Comparison of ENCODE assay signal across 22 cellular contexts in genomic region chr9:95756101-95756500, GRCh38.
DNase-seq lines count a peak whose midpoint lies in the region; ATAC-seq, FAIRE-seq and TF ChIP-seq lines count a peak whose summit lies in the region.
"Had no signal": no experiment of that assay in that cellular context is flagged by ENCODE, and none has a peak within 500 bp of the region (broad histone marks: within the 10 kb centered on the region; RNA-seq: fewer than 3 reads in every experiment).

No MANE protein-coding gene starts in this region.

- no peak for TF ChIP-seq RAD21 in H1 (IDR thresholded peaks at IDR 0.05 in 1 of 2, conservative IDR thresholded peaks at IDR 0.05 in 1 of 2; ENCODE audit: low read depth in 2 of 2, low read length in 2 of 2)

- intact Hi-C loops in right cardiac atrium (cut with DNase I) = loop anchor here in 1 of 4 donors (5.0 kb wide), 1 partner anchor 36 kb away; no protein-coding TSS in a partner anchor

- no peak overlapping the region for H3K4me3 ChIP-seq in right cardiac atrium (ENCODE audit: low read length)
- no peak overlapping the region for H3K4me3 ChIP-seq in right atrium auricular region
- H3K4me3 ChIP-seq in H1 (ENCODE audit: extremely low read depth in 1 of 4, insufficient read depth in 2 of 4, low read depth in 3 of 4, low read length in 4 of 4) = no peak overlapping the region
- H3K4me3 ChIP-seq in trophoblast cell (ENCODE audit: low read depth, low read length) = no peak overlapping the region
- H3K4me3 ChIP-seq: SJSA1 had no signal

- H2BK120ac ChIP-seq in H1 (replicated peaks; ENCODE audit: low read depth, low read length) (no peak overlapping the region), trophoblast cell (ENCODE audit: insufficient read depth, low read length, poor library complexity) (no peak overlapping the region)

- TF ChIP-seq CTCF in right atrium auricular region (IDR thresholded peaks at IDR 0.05) = no peak
- TF ChIP-seq CTCF in H1 (IDR thresholded peaks at IDR 0.05; ENCODE audit: control extremely low read depth in 1 of 3, insufficient read depth in 1 of 3, low read depth in 1 of 3, low read length in 3 of 3) = no peak

- H3K27me3 ChIP-seq in right cardiac atrium (ENCODE audit: control insufficient read depth, insufficient read depth) = no peaks in the 10 kb centered on the region
- no peaks in the 10 kb centered on the region for H3K27me3 ChIP-seq in right atrium auricular region
- H3K27me3 ChIP-seq in H1 (replicated peaks in 1 of 4; ENCODE audit: control insufficient read depth in 3 of 4, extremely low read depth in 1 of 4, insufficient read depth in 3 of 4, low read length in 3 of 4) = peaks cover 0 to 31% (median 19%) of the 10 kb centered on the region in 4 experiments; a peak in 5 of 7 replicates
- H3K27me3 ChIP-seq in trophoblast cell (ENCODE audit: insufficient read depth, low read length) = peaks cover 5% of the 10 kb centered on the region
- H3K27me3 ChIP-seq: BE2C, SJSA1 had no signal

- H3K23me2 ChIP-seq in H1 (ENCODE audit: low read depth, low read length) = no peaks in the 10 kb centered on the region; the same call in 1 of the 2 replicates

- peak; percentile 19 for FAIRE-seq in H1 (lab: Jason Lieb, UNC)
- FAIRE-seq: A204.1 had no signal

- H3K4me2 ChIP-seq in H1 (ENCODE audit: insufficient read depth in 1 of 2, low read depth in 2 of 2, low read length in 2 of 2) = 0 out of 4 replicates have a peak overlapping the region, but pooled peaks of 1 of the 2 experiments have one; percentile 46
- H3K4me2 ChIP-seq in trophoblast cell (ENCODE audit: low read length) = no peak overlapping the region

- H3K23ac ChIP-seq in H1 (ENCODE audit: insufficient read length) (no peak overlapping the region), trophoblast cell (ENCODE audit: low read length) (no peak overlapping the region)

- H3K36me3 ChIP-seq in right atrium auricular region (no peaks in the 10 kb centered on the region), H1 (ENCODE audit: control insufficient read depth in 2 of 4, insufficient read depth in 4 of 4, low read length in 3 of 4) (no peaks in the 10 kb centered on the region), trophoblast cell (ENCODE audit: control insufficient read depth in 1 of 2, insufficient read depth in 2 of 2, low read length in 2 of 2) (no peaks in the 10 kb centered on the region)
- H3K36me3 ChIP-seq: BE2C, SJSA1 had no signal

- WGBS in right cardiac atrium = 97% methylated on average over 3 of the region's 3 CpGs
- WGBS in H1 (ENCODE audit: extremely low coverage in 1 of 2, insufficient coverage in 1 of 2, insufficient read length in 1 of 2, insufficient replicate concordance in 2 of 2, low coverage in 1 of 2, low lambda C conversion rate in 2 of 2, missing lambda C conversion rate in 1 of 2), 2 experiments = 89% methylated on average over 3 of the region's 3 CpGs; no CpG with 5 or more reads in 1 of the 2 experiments
- WGBS in trophoblast cell (ENCODE audit: extremely low coverage, insufficient coverage, insufficient read length) = no CpG with 5 or more reads among the region's 3 CpGs

- CTCF ChIA-PET in H1 (lab: Charles Lee; ENCODE audit: partially characterized antibody) = interaction anchor here (2.4 kb wide), 1 partner anchor 20 kb away, joined by 8 read pairs; no protein-coding TSS in a partner anchor

- H4K12ac ChIP-seq in trophoblast cell (ENCODE audit: low read depth, low read length) = no peak overlapping the region

- no peak overlapping the region for H3K14ac ChIP-seq in H1 (ENCODE audit: insufficient read length)
- H3K14ac ChIP-seq in trophoblast cell (ENCODE audit: low read length) = no peak overlapping the region

- H3K4ac ChIP-seq in H1 (replicated peaks; ENCODE audit: insufficient read length, low read depth, low read length) (no peak overlapping the region), trophoblast cell (ENCODE audit: low read depth, low read length) (no peak overlapping the region)

- H3K18ac ChIP-seq in H1 (ENCODE audit: extremely low read depth, low read length) (no peak overlapping the region), trophoblast cell (ENCODE audit: low read length) (no peak overlapping the region)

- H2BK12ac ChIP-seq in H1 (ENCODE audit: low read depth, low read length) (0 out of 2 replicates have a peak overlapping the region, but pooled peaks have one; percentile 86), trophoblast cell (ENCODE audit: low read length) (peak overlapping the region; percentile 30)

- H3K27ac ChIP-seq in right cardiac atrium (ENCODE audit: low read length) = peak overlapping the region; percentile 13
- H3K27ac ChIP-seq in right atrium auricular region = no peak overlapping the region
- no peak overlapping the region for H3K27ac ChIP-seq in H1 (ENCODE audit: low read depth, low read length)
- no peak overlapping the region for H3K27ac ChIP-seq in trophoblast cell (ENCODE audit: low read depth, low read length)

- peaks cover 7% of the 10 kb centered on the region for H3K4me1 ChIP-seq in right cardiac atrium (ENCODE audit: control insufficient read depth, insufficient read depth, low read length)
- peaks cover 0 to 35% of the 10 kb centered on the region in 2 donors for H3K4me1 ChIP-seq in right atrium auricular region
- H3K4me1 ChIP-seq in H1 (replicated peaks in 1 of 4; ENCODE audit: control insufficient read depth in 3 of 4, insufficient read depth in 4 of 4, low read length in 3 of 4) = peaks cover 24 to 45% (median 27%) of the 10 kb centered on the region in 4 experiments
- H3K4me1 ChIP-seq in trophoblast cell (ENCODE audit: control insufficient read depth in 1 of 2, insufficient read depth in 2 of 2, low read length in 2 of 2) = peaks cover 29% of the 10 kb centered on the region in 2 experiments

- H4K91ac ChIP-seq in H1 (replicated peaks; ENCODE audit: insufficient read length, low read length) (no peak overlapping the region), trophoblast cell (ENCODE audit: low read depth, low read length) (no peak overlapping the region)

- TF ChIP-seq EP300 in H1 (IDR thresholded peaks at IDR 0.05; ENCODE audit: borderline replicate concordance in 1 of 2, low read depth in 2 of 2, low read length in 2 of 2) = no peak

- H3K79me2 ChIP-seq in H1 (ENCODE audit: control insufficient read depth in 1 of 2, insufficient read depth in 2 of 2, low read length in 2 of 2) (no peaks in the 10 kb centered on the region), trophoblast cell (ENCODE audit: control insufficient read depth, insufficient read depth, low read length, poor library complexity) (peaks cover 3% of the 10 kb centered on the region)

- no peak for DNase-seq in right cardiac atrium
- no peak for DNase-seq in right atrium auricular region (ENCODE audit: low spot score)
- DNase-seq in H1 (ENCODE audit: low read depth in 1 of 2, low spot score in 2 of 2) = no peak
- no peak for DNase-seq in trophoblast cell
- no peak for DNase-seq in NCI-H1417 treated with DMSO at 0.1 percent for 48 hours (lab: John Stamatoyannopoulos, UW)
- DNase-seq in stimulated activated CD8-positive, alpha-beta memory T cell treated with anti-CD3 and anti-CD28 coated beads, Interleukin-4, amount 100 ng/mL, for 48 hours = no peak
- no peak for DNase-seq in SHP77 treated with DMSO at 0.1 percent for 48 hours (lab: John Stamatoyannopoulos, UW)
- DNase-seq in stimulated activated CD4-positive, alpha-beta T cell treated with anti-CD3 and anti-CD28 coated beads, Interleukin-15, amount 100 ng/mL, for 24 hours = no peak
- DNase-seq: BE2C; CD4-positive, CD25-positive, alpha-beta regulatory T cell; COR-L47; DMS 273 treated with DMSO at 0.1 percent for 48 hours; DND-41; KBM-7; MV-4-11; NCI-H187; NCI-H2107; NCI-H510A; NCI-H82; PC-3 had no signal

- H2BK20ac ChIP-seq in H1 (ENCODE audit: low read length) = no peak overlapping the region

- H4K5ac ChIP-seq in H1 (ENCODE audit: insufficient read length, low read depth, low read length) = no peak overlapping the region

- H2AFZ ChIP-seq in H1 (ENCODE audit: low read length) (no peak overlapping the region), trophoblast cell (ENCODE audit: insufficient read depth, low read length, poor library complexity) (no peak overlapping the region)

- no peak overlapping the region for H2AK5ac ChIP-seq in H1 (ENCODE audit: low read depth, low read length)
- no peak overlapping the region for H2AK5ac ChIP-seq in trophoblast cell (ENCODE audit: low read length)

- H2BK5ac ChIP-seq in H1 (ENCODE audit: low read depth, low read length) (no peak overlapping the region), trophoblast cell (ENCODE audit: low read depth, low read length, poor library complexity) (no peak overlapping the region)

- POLR2A ChIA-PET in H1 (lab: Charles Lee; ENCODE audit: partially characterized antibody) = interaction anchor here (3.3 to 3.4 kb wide), 2 partner anchors 14 to 119 kb away, joined by 14 read pairs; partner anchors contain the start of gene ERCC6L2

- no peak overlapping the region for H2BK15ac ChIP-seq in H1 (ENCODE audit: low read length)

- H3K9ac ChIP-seq in H1 (replicated peaks in 1 of 4; ENCODE audit: extremely low read depth in 1 of 4, low read depth in 3 of 4, low read length in 3 of 4) = no peak overlapping the region
- H3K9ac ChIP-seq in trophoblast cell (ENCODE audit: low read length) = no peak overlapping the region

- no peaks in the 10 kb centered on the region for H4K20me1 ChIP-seq in H1 (replicated peaks in 1 of 2; ENCODE audit: control insufficient read depth in 1 of 2, insufficient read depth in 2 of 2, low read length in 2 of 2)

- H3K56ac ChIP-seq in H1 (replicated peaks; ENCODE audit: insufficient read length, low read depth, low read length) = no peak overlapping the region

- H3K79me1 ChIP-seq in H1 (ENCODE audit: low read depth, low read length) = no peaks in the 10 kb centered on the region
- peaks cover 11% of the 10 kb centered on the region for H3K79me1 ChIP-seq in trophoblast cell (ENCODE audit: low read length)

- H3K9me3 ChIP-seq in right cardiac atrium (ENCODE audit: control insufficient read depth, low read length) (no peaks in the 10 kb centered on the region), right atrium auricular region (no peaks in the 10 kb centered on the region), H1 (ENCODE audit: insufficient read depth in 2 of 2, low read depth in 1 of 2, low read length in 1 of 2) (no peaks in the 10 kb centered on the region), trophoblast cell (ENCODE audit: insufficient read depth, low read depth, low read length) (no peaks in the 10 kb centered on the region)
- H3K9me3 ChIP-seq: BE2C, SJSA1 had no signal

- no peak for TF ChIP-seq POLR2A in H1 (IDR thresholded peaks at IDR 0.05; ENCODE audit: control extremely low read depth in 1 of 2, low read depth in 2 of 2, low read length in 2 of 2)

- no peak for ATAC-seq in right cardiac atrium
- ATAC-seq: PC-3 had no signal

- no peak overlapping the region for H4K8ac ChIP-seq in H1 (ENCODE audit: extremely low read depth, insufficient read depth, low read length)
- no peak overlapping the region for H4K8ac ChIP-seq in trophoblast cell (ENCODE audit: low read depth, low read length)

TF ChIP-seq in H1, 55 proteins besides CTCF, POLR2A, EP300 and RAD21:
- TF ChIP-seq KDM1A (IDR thresholded peaks at IDR 0.05; ENCODE audit: borderline replicate concordance, low read length) (peak; percentile 76; the same call in 1 of the 2 replicates), JUN (IDR thresholded peaks at IDR 0.05; ENCODE audit: low read depth, low read length) (no peak)
